ENCODE assay signal across 16 cellular contexts in genomic region chr1:10653370-10654125, GRCh38.
DNase-seq lines count a peak whose midpoint lies in the region; ATAC-seq, FAIRE-seq and TF ChIP-seq lines count a peak whose summit lies in the region.
"Had no signal": no experiment of that assay in that cellular context is flagged by ENCODE, and none has a peak within 500 bp of the region (broad histone marks: within the 10 kb centered on the region; RNA-seq: fewer than 3 reads in every experiment).

No MANE protein-coding gene starts in this region.

- H3K4me1 ChIP-seq in H1 (replicated peaks in 1 of 4; ENCODE audit: control insufficient read depth in 3 of 4, insufficient read depth in 4 of 4, low read length in 3 of 4) (peaks cover 0 to 18% (median 11%) of the 10 kb centered on the region in 4 experiments; a peak in 6 of 7 replicates), prostate gland (replicated peaks) (peaks cover 13% of the 10 kb centered on the region), esophagus squamous epithelium (peaks cover 0 to 14% (median 0%) of the 10 kb centered on the region in 3 donors)
- H3K4me1 ChIP-seq: SJSA1 had no signal

- H3K9me3 ChIP-seq in H1 (ENCODE audit: insufficient read depth in 2 of 2, low read depth in 1 of 2, low read length in 1 of 2) (no peaks in the 10 kb centered on the region), prostate gland (no peaks in the 10 kb centered on the region), esophagus squamous epithelium (no peaks in the 10 kb centered on the region)
- H3K9me3 ChIP-seq: SJSA1 had no signal

- no peak overlapping the region for H2BK120ac ChIP-seq in H1 (replicated peaks; ENCODE audit: low read depth, low read length)

- no peaks in the 10 kb centered on the region for H3K79me1 ChIP-seq in H1 (ENCODE audit: low read depth, low read length)

- POLR2A ChIA-PET in H1 (lab: Charles Lee; ENCODE audit: partially characterized antibody), result interaction anchor here (0.6 kb wide), 1 partner anchor 73 kb away, joined by 3 read pairs; no protein-coding TSS in a partner anchor

- no peak overlapping the region for H2AK5ac ChIP-seq in H1 (ENCODE audit: low read depth, low read length)

- ATAC-seq in Right ventricle myocardium inferior, result peak; percentile 21
- no peak for ATAC-seq in left cardiac atrium
- ATAC-seq in HG03432 (IDR thresholded peaks at IDR 0.05; ENCODE audit: unreplicated experiment), result no peak
- ATAC-seq: PC-3 had no signal

- no peak for TF ChIP-seq RAD21 in H1 (IDR thresholded peaks at IDR 0.05 in 1 of 2, conservative IDR thresholded peaks at IDR 0.05 in 1 of 2; ENCODE audit: low read depth in 2 of 2, low read length in 2 of 2)

- no peak overlapping the region for H3K4ac ChIP-seq in H1 (replicated peaks; ENCODE audit: insufficient read length, low read depth, low read length)

- no peaks in the 10 kb centered on the region; the same call in 1 of the 2 replicates for H3K23me2 ChIP-seq in H1 (ENCODE audit: low read depth, low read length)

- H4K91ac ChIP-seq in H1 (replicated peaks; ENCODE audit: insufficient read length, low read length), result no peak overlapping the region

- no peak for DNase-seq in Right ventricle myocardium inferior (ENCODE audit: missing footprints)
- no peak for DNase-seq in left cardiac atrium
- no peak for DNase-seq in H1 (ENCODE audit: low read depth in 1 of 2, low spot score in 2 of 2)
- no peak for DNase-seq in prostate gland (ENCODE audit: low spot score)
- no peak for DNase-seq in activated CD4-positive, CD25-positive, alpha-beta regulatory T cell (lab: John Stamatoyannopoulos, UW)
- DNase-seq in activated gamma-delta T cell treated with Interleukin-2 at 50 U/mL for 16 hours, result no peak
- no peak for DNase-seq in esophagus squamous epithelium (lab: John Stamatoyannopoulos, UW)
- DNase-seq: 8988T, DMS79 treated with DMSO at 0.1 percent for 48 hours, NCI-H1048, NCI-H1436 treated with DMSO at 0.1 percent for 48 hours, NCI-H2171, NCI-H526, PC-3 had no signal

- H3K9ac ChIP-seq in H1 (replicated peaks in 1 of 4; ENCODE audit: extremely low read depth in 1 of 4, low read depth in 3 of 4, low read length in 3 of 4), result no peak overlapping the region

- H3K4me3 ChIP-seq in H1 (ENCODE audit: extremely low read depth in 1 of 4, insufficient read depth in 2 of 4, low read depth in 3 of 4, low read length in 4 of 4) (no peak overlapping the region), prostate gland (no peak overlapping the region), esophagus squamous epithelium (no peak overlapping the region)
- H3K4me3 ChIP-seq: SJSA1 had no signal

- no peak overlapping the region for H2BK5ac ChIP-seq in H1 (ENCODE audit: low read depth, low read length)

- no peak overlapping the region for H2BK15ac ChIP-seq in H1 (ENCODE audit: low read length)

- no peak overlapping the region for H4K5ac ChIP-seq in H1 (ENCODE audit: insufficient read length, low read depth, low read length)

- no peak overlapping the region for H3K14ac ChIP-seq in H1 (ENCODE audit: insufficient read length)

- H2BK12ac ChIP-seq in H1 (ENCODE audit: low read depth, low read length), result no peak overlapping the region

- peaks cover 0 to 18% (median 15%) of the 10 kb centered on the region in 4 experiments; a peak in 3 of 7 replicates for H3K27me3 ChIP-seq in H1 (replicated peaks in 1 of 4; ENCODE audit: control insufficient read depth in 3 of 4, extremely low read depth in 1 of 4, insufficient read depth in 3 of 4, low read length in 3 of 4)
- no peaks in the 10 kb centered on the region for H3K27me3 ChIP-seq in prostate gland (replicated peaks; ENCODE audit: insufficient read depth)
- no peaks in the 10 kb centered on the region for H3K27me3 ChIP-seq in esophagus squamous epithelium

- TF ChIP-seq EP300 in H1 (IDR thresholded peaks at IDR 0.05; ENCODE audit: borderline replicate concordance in 1 of 2, low read depth in 2 of 2, low read length in 2 of 2), result no peak

- peak overlapping the region; percentile 66; the same call in 1 of the 2 replicates for H4K8ac ChIP-seq in H1 (ENCODE audit: extremely low read depth, insufficient read depth, low read length)

- peaks cover 0 to 6% of the 10 kb centered on the region in 2 experiments for H4K20me1 ChIP-seq in H1 (replicated peaks in 1 of 2; ENCODE audit: control insufficient read depth in 1 of 2, insufficient read depth in 2 of 2, low read length in 2 of 2)

- H3K27ac ChIP-seq in H1 (ENCODE audit: low read depth, low read length), result no peak overlapping the region
- peak overlapping the region; percentile 73 to 89 for H3K27ac ChIP-seq in prostate gland
- H3K27ac ChIP-seq in esophagus squamous epithelium, result no peak overlapping the region
- H3K27ac ChIP-seq: SJSA1 had no signal

- no peak overlapping the region for H3K18ac ChIP-seq in H1 (ENCODE audit: extremely low read depth, low read length)

- no peak for FAIRE-seq in H1 (lab: Jason Lieb, UNC)

- TF ChIP-seq CTCF in H1 (IDR thresholded peaks at IDR 0.05; ENCODE audit: control extremely low read depth in 1 of 3, insufficient read depth in 1 of 3, low read depth in 1 of 3, low read length in 3 of 3) (no peak), prostate gland (IDR thresholded peaks at IDR 0.05) (no peak), esophagus squamous epithelium (IDR thresholded peaks at IDR 0.05) (no peak)

- H3K36me3 ChIP-seq in H1 (ENCODE audit: control insufficient read depth in 2 of 4, insufficient read depth in 4 of 4, low read length in 3 of 4), result peaks cover 0 to 5% (median 0%) of the 10 kb centered on the region in 4 experiments; a peak in 2 of 8 replicates
- H3K36me3 ChIP-seq in prostate gland, result peaks cover 16 to 26% of the 10 kb centered on the region in 2 donors
- peaks cover 7 to 100% (median 30%) of the 10 kb centered on the region in 3 donors for H3K36me3 ChIP-seq in esophagus squamous epithelium
- H3K36me3 ChIP-seq: SJSA1 had no signal

- H2AFZ ChIP-seq in H1 (ENCODE audit: low read length), result no peak overlapping the region

- no peak for TF ChIP-seq POLR2A in H1 (IDR thresholded peaks at IDR 0.05; ENCODE audit: control extremely low read depth in 1 of 2, low read depth in 2 of 2, low read length in 2 of 2)
- TF ChIP-seq POLR2A in prostate gland (IDR thresholded peaks at IDR 0.05), result no peak
- TF ChIP-seq POLR2A in esophagus squamous epithelium (IDR thresholded peaks at IDR 0.05), result no peak

- no peaks in the 10 kb centered on the region for H3K79me2 ChIP-seq in H1 (ENCODE audit: control insufficient read depth in 1 of 2, insufficient read depth in 2 of 2, low read length in 2 of 2)

- intact Hi-C loops in Right ventricle myocardium inferior (cut with DNase I) (no loop called here), left cardiac atrium (cut with DNase I) (no loop called here), prostate gland (cut with DNase I) (no loop called here), esophagus squamous epithelium (cut with DNase I) (no loop called here)

- no peak overlapping the region for H3K23ac ChIP-seq in H1 (ENCODE audit: insufficient read length)

- WGBS in H1 (ENCODE audit: extremely low coverage in 1 of 2, insufficient coverage in 1 of 2, insufficient read length in 1 of 2, insufficient replicate concordance in 2 of 2, low coverage in 1 of 2, low lambda C conversion rate in 2 of 2, missing lambda C conversion rate in 1 of 2), 2 experiments, result 97% methylated on average over 35 of the region's 41 CpGs; no CpG with 5 or more reads in 1 of the 2 experiments
- WGBS in prostate gland, result 92% methylated on average over 29 of the region's 41 CpGs
- WGBS in esophagus squamous epithelium, 2 donors, result 92% methylated on average over 21 of the region's 41 CpGs; no CpG with 5 or more reads in 1 of the 2 donors

- CTCF ChIA-PET in H1 (lab: Charles Lee; ENCODE audit: partially characterized antibody), result interaction anchor here (1.2 to 1.3 kb wide), 2 partner anchors 14 to 146 kb away, joined by 3 to 5 read pairs; no protein-coding TSS in a partner anchor

- H3K4me2 ChIP-seq in H1 (ENCODE audit: insufficient read depth in 1 of 2, low read depth in 2 of 2, low read length in 2 of 2), result no peak overlapping the region

- no peak overlapping the region for H2BK20ac ChIP-seq in H1 (ENCODE audit: low read length)

- no peak overlapping the region for H3K56ac ChIP-seq in H1 (replicated peaks; ENCODE audit: insufficient read length, low read depth, low read length)

TF ChIP-seq in H1, 55 proteins besides CTCF, POLR2A, EP300 and RAD21 (continues in another document):
- no peak for TF ChIP-seq TEAD4 (IDR thresholded peaks at IDR 0.05; ENCODE audit: low read depth, low read length)
- TF ChIP-seq GTF2F1 (IDR thresholded peaks at IDR 0.05; ENCODE audit: borderline replicate concordance, low read depth, low read length), result no peak
- TF ChIP-seq CHD1 (IDR thresholded peaks at IDR 0.05; ENCODE audit: low read depth, low read length), result no peak
- TF ChIP-seq HDAC6 (IDR thresholded peaks at IDR 0.05; ENCODE audit: low read depth, low read length), result no peak
- no peak for TF ChIP-seq POU5F1 (IDR thresholded peaks at IDR 0.05; ENCODE audit: low read depth, low read length)
- TF ChIP-seq KDM1A (IDR thresholded peaks at IDR 0.05; ENCODE audit: borderline replicate concordance, low read length), result no peak
- no peak for TF ChIP-seq ASH2L (IDR thresholded peaks at IDR 0.05; ENCODE audit: low read length)
- no peak for TF ChIP-seq E2F6 (IDR thresholded peaks at IDR 0.05)
- no peak for TF ChIP-seq NANOG (IDR thresholded peaks at IDR 0.05; ENCODE audit: insufficient read depth, low read depth, low read length, poor library complexity, severe bottlenecking)
- TF ChIP-seq KDM5A (IDR thresholded peaks at IDR 0.05; ENCODE audit: low read length), result no peak
- no peak for TF ChIP-seq SIX5 (IDR thresholded peaks at IDR 0.05; ENCODE audit: low read depth, low read length)
- TF ChIP-seq YY1 (IDR thresholded peaks at IDR 0.05; ENCODE audit: low read depth, low read length), result no peak
- no peak for TF ChIP-seq USF2 (IDR thresholded peaks at IDR 0.05; ENCODE audit: low read length)
- no peak for TF ChIP-seq BACH1 (IDR thresholded peaks at IDR 0.05; ENCODE audit: low read length)
- TF ChIP-seq RNF2 (IDR thresholded peaks at IDR 0.05; ENCODE audit: borderline replicate concordance, low read depth, low read length, missing control alignments, poor library complexity, severe bottlenecking), result no peak

Comparison
In these comparisons a context has a peak if more than half of its experiments do, and no peak if none do; other contexts are left out.
1. H3K27ac ChIP-seq: peak in prostate gland (2 of 2); none in H1 (single experiment) and esophagus squamous epithelium (0 of 4).